In the genomic region with DNA sequence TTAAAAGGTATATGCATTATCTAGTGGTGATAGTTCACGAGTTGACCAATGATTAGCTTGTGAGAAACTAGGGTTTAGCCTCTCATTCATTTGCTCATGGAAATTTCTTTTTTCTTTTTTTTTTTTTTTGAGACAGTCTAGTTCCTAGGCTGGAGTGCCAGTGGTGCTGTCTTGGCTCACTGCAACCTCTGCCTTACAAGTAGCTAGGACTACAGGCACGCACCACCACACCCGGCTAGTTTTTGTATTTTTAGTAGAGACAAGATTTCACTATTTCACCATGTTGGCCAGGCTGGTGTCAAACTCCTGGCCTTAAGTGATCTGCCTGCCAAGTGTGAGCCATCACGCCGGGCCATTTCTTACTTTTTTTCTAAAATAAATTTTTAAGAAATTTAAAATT, we compare ENCODE assay signal across 7 cellular contexts.
"Had no signal": no experiment of that assay in that cellular context is flagged by ENCODE, and none has a peak within 500 bp of the region (broad histone marks: within the 10 kb centered on the region; RNA-seq: fewer than 3 reads in every experiment).

No MANE protein-coding gene starts in this region.

- ATAC-seq: GM23338, K562 had no signal

- FAIRE-seq: H1, HTR-8/SVneo, K562 had no signal

- H3K27ac Mint-ChIP-seq: GM23338, H9 had no signal

- H3K9me3 Mint-ChIP-seq: GM23338, H9 had no signal

- H3K4me3 ChIP-seq: GM23338, K562 had no signal

- DNase-seq: H9, HCEC 1CT, IMR-90 had no signal

- H3K4me2 ChIP-seq: GM23338 had no signal

- H3K4me3 Mint-ChIP-seq: GM23338, H9 had no signal

- H3K4me1 Mint-ChIP-seq: H9 had no signal

- H2AFZ ChIP-seq: GM23338 had no signal
